Comparison of ENCODE assay signal across 11 cellular contexts in genomic region chr3:189841474-189842205, GRCh38.
A peak's percentile ranks its signal among the peaks of the same experiment; 100 is the strongest.
DNase-seq lines count a peak whose midpoint lies in the region; ATAC-seq and TF ChIP-seq lines count a peak whose summit lies in the region.
"Had no signal": no experiment of that assay in that cellular context is flagged by ENCODE, and none has a peak within 500 bp of the region (broad histone marks: within the 10 kb centered on the region; RNA-seq: fewer than 3 reads in every experiment).

No MANE protein-coding gene starts in this region.

- H3K36me3 Mint-ChIP-seq in effector memory CD8-positive, alpha-beta T cell (ENCODE audit: insufficient read depth): no peaks in the 10 kb centered on the region
- no peaks in the 10 kb centered on the region for H3K36me3 Mint-ChIP-seq in activated naive CD4-positive, alpha-beta T cell treated with anti-CD3 and anti-CD28 coated beads, Interleukin-2, amount 10 ng/mL, durations not matched to agents 7 days and 5 days

- H3K27me3 Mint-ChIP-seq in effector memory CD8-positive, alpha-beta T cell: peaks cover 0 to 5% of the 10 kb centered on the region in 2 donors
- no peaks in the 10 kb centered on the region for H3K27me3 Mint-ChIP-seq in activated naive CD4-positive, alpha-beta T cell treated with anti-CD3 and anti-CD28 coated beads, Interleukin-2, amount 10 ng/mL, durations not matched to agents 7 days and 5 days

- TF ChIP-seq POLR2A in breast epithelium (IDR thresholded peaks at IDR 0.05): no peak

- no peaks in the 10 kb centered on the region for H3K9me3 Mint-ChIP-seq in effector memory CD8-positive, alpha-beta T cell
- H3K9me3 Mint-ChIP-seq in activated naive CD4-positive, alpha-beta T cell treated with anti-CD3 and anti-CD28 coated beads, Interleukin-2, amount 10 ng/mL, durations not matched to agents 7 days and 5 days: no peaks in the 10 kb centered on the region

- no peaks in the 10 kb centered on the region for H3K36me3 ChIP-seq in breast epithelium

- peak overlapping the region; percentile 64 to 83 for H3K27ac ChIP-seq in breast epithelium

- no peak for TF ChIP-seq CTCF in breast epithelium (IDR thresholded peaks at IDR 0.05)

- DNase-seq in HPDE6-E6E7 (ENCODE audit: extremely low spot score) (peak; percentile 58), breast epithelium (ENCODE audit: low spot score in 2 of 2) (no peak), skeletal muscle cell (ENCODE audit: low read depth) (peak; percentile 68), HUDEP-2 (lab: John Stamatoyannopoulos, UW; ENCODE audit: unreplicated experiment in 76 of 76) (no peak), NAMALWA (ENCODE audit: low spot score) (no peak)
- DNase-seq in effector memory CD8-positive, alpha-beta T cell: no peak
- no peak for DNase-seq in activated naive CD4-positive, alpha-beta T cell treated with anti-CD3 and anti-CD28 coated beads, Interleukin-2, amount 10 ng/mL, durations not matched to agents 7 days and 5 days
- DNase-seq: activated gamma-delta T cell, right cardiac atrium had no signal

- intact Hi-C loops in breast epithelium (cut with DNase I; ENCODE audit: low total_unique reads): no loop called here

- CTCF ChIA-PET in activated naive CD4-positive, alpha-beta T cell treated with anti-CD3 and anti-CD28 coated beads, Interleukin-2, amount 10 ng/mL, durations not matched to agents 7 days and 5 days (lab: Charles Lee): no interaction called here

- H3K4me3 ChIP-seq in breast epithelium (no peak overlapping the region), skeletal muscle cell (ENCODE audit: low read depth, low read length) (no peak overlapping the region)
- H3K4me3 ChIP-seq: lung had no signal

- no peaks in the 10 kb centered on the region for H3K4me1 ChIP-seq in breast epithelium

- H3K9me3 ChIP-seq in breast epithelium: no peaks in the 10 kb centered on the region

- H3K4me3 Mint-ChIP-seq in effector memory CD8-positive, alpha-beta T cell: no peak overlapping the region
- no peak overlapping the region for H3K4me3 Mint-ChIP-seq in activated naive CD4-positive, alpha-beta T cell treated with anti-CD3 and anti-CD28 coated beads, Interleukin-2, amount 10 ng/mL, durations not matched to agents 7 days and 5 days

- peak; percentile 53 for ATAC-seq in GM19351 (IDR thresholded peaks at IDR 0.05; ENCODE audit: unreplicated experiment)
- ATAC-seq in effector memory CD8-positive, alpha-beta T cell (replicated peaks): no peak
- ATAC-seq: right cardiac atrium had no signal

- H3K4me1 Mint-ChIP-seq in effector memory CD8-positive, alpha-beta T cell (ENCODE audit: low read depth in 2 of 2): no peaks in the 10 kb centered on the region
- no peaks in the 10 kb centered on the region for H3K4me1 Mint-ChIP-seq in activated naive CD4-positive, alpha-beta T cell treated with anti-CD3 and anti-CD28 coated beads, Interleukin-2, amount 10 ng/mL, durations not matched to agents 7 days and 5 days

- H3K27ac Mint-ChIP-seq in effector memory CD8-positive, alpha-beta T cell: no peak overlapping the region
- no peak overlapping the region for H3K27ac Mint-ChIP-seq in activated naive CD4-positive, alpha-beta T cell treated with anti-CD3 and anti-CD28 coated beads, Interleukin-2, amount 10 ng/mL, durations not matched to agents 7 days and 5 days

- no peaks in the 10 kb centered on the region for H3K27me3 ChIP-seq in breast epithelium

Comparison
In these comparisons a context has a peak if more than half of its experiments do, and no peak if none do; other contexts are left out.
1. DNase-seq: peak in HPDE6-E6E7 (single experiment) and skeletal muscle cell (single experiment); none in breast epithelium (0 of 2), HUDEP-2 (0 of 76), NAMALWA (single experiment), effector memory CD8-positive, alpha-beta T cell (0 of 3) and activated naive CD4-positive, alpha-beta T cell treated with anti-CD3 and anti-CD28 coated beads, Interleukin-2, amount 10 ng/mL, durations not matched to agents 7 days and 5 days (single experiment).